8 cellular contexts compared by ENCODE assay signal in the genomic region with DNA sequence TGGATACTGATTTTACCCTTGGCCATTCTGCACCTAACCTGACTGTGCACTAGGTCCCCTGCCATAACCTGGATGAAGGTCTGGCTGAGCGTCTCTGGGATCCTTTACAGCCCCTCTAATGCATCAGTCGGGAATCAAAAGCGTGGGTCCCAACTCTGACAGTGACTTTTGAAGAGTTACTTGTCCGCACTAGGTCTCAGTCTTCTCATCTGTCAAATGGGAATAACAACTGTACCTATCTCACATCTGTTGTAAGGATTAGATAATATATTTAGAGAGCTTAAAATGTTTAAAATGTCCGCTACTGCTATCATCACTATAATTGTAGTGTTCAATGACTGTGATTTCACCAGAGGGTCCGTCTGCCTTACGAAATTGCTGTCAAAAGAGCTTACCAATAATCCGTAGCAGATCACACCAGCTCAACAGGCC. TPM values are rescaled to one million over a fixed set of nuclear protein-coding genes. Genes with fewer than 3 reads are reported as not detected.
DNase-seq lines count a peak whose midpoint lies in the region; ATAC-seq and TF ChIP-seq lines count a peak whose summit lies in the region.

No MANE protein-coding gene starts in this region.

- H3K27me3 ChIP-seq in SJCRH30 = no peaks in the 10 kb centered on the region
- H3K27me3 ChIP-seq in esophagus squamous epithelium = no peaks in the 10 kb centered on the region
- no peaks in the 10 kb centered on the region for H3K27me3 ChIP-seq in psoas muscle (ENCODE audit: insufficient read depth in 3 of 3, low read length in 2 of 3)

- H3K9me3 ChIP-seq in SJCRH30 (replicated peaks) (no peaks in the 10 kb centered on the region), esophagus squamous epithelium (no peaks in the 10 kb centered on the region), psoas muscle (no peaks in the 10 kb centered on the region)

- TF ChIP-seq POLR2A in esophagus squamous epithelium (IDR thresholded peaks at IDR 0.05) = no peak

- intact Hi-C loops in esophagus squamous epithelium (cut with DNase I) = no loop called here
- intact Hi-C loops in psoas muscle (cut with DNase I) = loop anchor here (2.0 to 5.0 kb wide), 3 partner anchors 31 to 182 kb away; no protein-coding TSS in a partner anchor

- no peak for ATAC-seq in psoas muscle
- no peak for ATAC-seq in HG03196 (IDR thresholded peaks at IDR 0.05; ENCODE audit: unreplicated experiment)

- H3K4me1 ChIP-seq in SJCRH30 (no peaks in the 10 kb centered on the region; the same call in 1 of the 2 replicates), esophagus squamous epithelium (peaks cover 11 to 58% (median 21%) of the 10 kb centered on the region in 3 donors), psoas muscle (peaks cover 16% of the 10 kb centered on the region)

- H3K4me3 ChIP-seq in GM12875 (ENCODE audit: low read depth, low read length) (peak overlapping the region; percentile 80), SJCRH30 (peak overlapping the region; percentile 90), esophagus squamous epithelium (peak overlapping the region; percentile 75 to 92 (median 82)), psoas muscle (peak overlapping the region; percentile 84)

- peak overlapping the region; percentile 85 for H3K27ac ChIP-seq in SJCRH30
- H3K27ac ChIP-seq in esophagus squamous epithelium = peak overlapping the region; percentile 91 to 98 (median 94)
- peak overlapping the region; percentile 90 for H3K27ac ChIP-seq in psoas muscle

- H3K36me3 ChIP-seq in SJCRH30 (no peaks in the 10 kb centered on the region), esophagus squamous epithelium (no peaks in the 10 kb centered on the region), psoas muscle (ENCODE audit: insufficient read depth in 1 of 2, low read depth in 1 of 2) (no peaks in the 10 kb centered on the region)

- 42 to 57% methylated on average over 5 to 8 of the region's 8 CpGs for WGBS in esophagus squamous epithelium, 2 donors
- 31 to 40% (median 35%) methylated on average over 8 of the region's 8 CpGs for WGBS in psoas muscle, 3 donors

- peak in 1 of 2 experiments; percentile 12 for DNase-seq in SJCRH30
- DNase-seq in esophagus squamous epithelium (lab: John Stamatoyannopoulos, UW) = no peak
- no peak for DNase-seq in psoas muscle
- no peak for DNase-seq in stimulated activated CD4-positive, alpha-beta T cell treated with anti-CD3 and anti-CD28 coated beads, Interleukin-2, amount 100 ng/mL, for 48 hours
- no peak for DNase-seq in iPS-NIHi7 (ENCODE audit: extremely low spot score)
- no peak for DNase-seq in nucleus accumbens (lab: John Stamatoyannopoulos, UW)

- TF ChIP-seq CTCF in GM12875 (IDR thresholded peaks at IDR 0.05; ENCODE audit: borderline replicate concordance, insufficient read depth, low read depth, low read length) = no peak
- no peak for TF ChIP-seq CTCF in esophagus squamous epithelium (IDR thresholded peaks at IDR 0.05)
- TF ChIP-seq CTCF in psoas muscle (IDR thresholded peaks at IDR 0.05) = no peak

RNA-seq across cellular contexts. Expression of a gene that starts 0.7 kb away (rescaled TPM):
- 14.1 and 15.9 TPM in 2 replicates for total RNA-seq in SJCRH30 (2014; rRNA removed; shearing (Covaris generic))
- total RNA-seq in esophagus squamous epithelium (10 to 100 TPM in 2 of 4 donors, 1 to 10 TPM in 2; 7.1 to 17.1 (median 10.7) TPM), psoas muscle (1 to 10 TPM; 8.3 to 9.9 (median 8.9) TPM)
- 1 to 10 TPM; 7.3 to 7.6 (median 7.4) TPM for polyA plus RNA-seq in psoas muscle

RNA-seq across cellular contexts. Expression of a gene that starts 36.0 kb away (rescaled TPM):
- total RNA-seq in SJCRH30 (2014; rRNA removed; shearing (Covaris generic)) = 27.1 and 27.2 TPM in 2 replicates
- total RNA-seq in esophagus squamous epithelium = 10 to 100 TPM; 18.7 to 34.1 (median 25.3) TPM
- total RNA-seq in psoas muscle = 10 to 100 TPM in 3 of 4 donors, 1 to 10 TPM in 1; 9.1 to 15.6 (median 10.3) TPM
- 1 to 10 TPM; 3.4 to 6.1 (median 5.3) TPM for polyA plus RNA-seq in psoas muscle
